22 cellular contexts compared by ENCODE assay signal in genomic region chr4:142085631-142086292, GRCh38.
DNase-seq lines count a peak whose midpoint lies in the region; ATAC-seq and TF ChIP-seq lines count a peak whose summit lies in the region.
"Had no signal": no experiment of that assay in that cellular context is flagged by ENCODE, and none has a peak within 500 bp of the region (broad histone marks: within the 10 kb centered on the region; RNA-seq: fewer than 3 reads in every experiment).

No MANE protein-coding gene starts in this region.

- peak overlapping the region; percentile 13 for H3K27ac Mint-ChIP-seq in activated T-cell treated with anti-CD3 and anti-CD28 coated beads, Interleukin-2, amount 50 U/mL, for 24 hours
- peak overlapping the region; percentile 39 for H3K27ac Mint-ChIP-seq in CD4-positive, alpha-beta T cell
- H3K27ac Mint-ChIP-seq in mesothelial cell of epicardium, result peak overlapping the region; percentile 23

- CTCF ChIA-PET in CD4-positive, alpha-beta T cell (lab: Charles Lee), result no interaction called here
- CTCF ChIA-PET in SK-N-SH (lab: Yijun Ruan, JAX), result interaction anchor here (0.9 to 1.0 kb wide), 2 partner anchors 23 to 41 kb away, joined by 3 read pairs; no protein-coding TSS in a partner anchor

- no peaks in the 10 kb centered on the region for H3K36me3 ChIP-seq in SK-N-SH (replicated peaks in 1 of 2; ENCODE audit: control insufficient read depth in 1 of 2, insufficient read depth in 2 of 2, low read length in 1 of 2)

- no peaks in the 10 kb centered on the region for H3K9me2 ChIP-seq in SK-N-SH

- H3K4me1 ChIP-seq in SK-N-SH (ENCODE audit: control insufficient read depth in 1 of 2, insufficient read depth in 2 of 2, low read depth in 1 of 2, low read length in 1 of 2), result peaks cover 0 to 18% of the 10 kb centered on the region in 2 experiments; a peak in 2 of 4 replicates

- TF ChIP-seq CTCF in CD4-positive, alpha-beta T cell (IDR thresholded peaks at IDR 0.05), result no peak
- TF ChIP-seq CTCF in SK-N-SH (IDR thresholded peaks at IDR 0.05) (no peak), mesothelial cell of epicardium (IDR thresholded peaks at IDR 0.05; ENCODE audit: unreplicated experiment) (no peak)

- H3K36me3 Mint-ChIP-seq in activated T-cell treated with anti-CD3 and anti-CD28 coated beads, Interleukin-2, amount 50 U/mL, for 24 hours (ENCODE audit: low read depth), result peaks cover 81% of the 10 kb centered on the region
- peaks cover 80% of the 10 kb centered on the region for H3K36me3 Mint-ChIP-seq in CD4-positive, alpha-beta T cell (ENCODE audit: low read depth)
- H3K36me3 Mint-ChIP-seq in mesothelial cell of epicardium, result peaks cover 3% of the 10 kb centered on the region

- H3K4me3 ChIP-seq in SK-N-SH (ENCODE audit: low read depth in 2 of 2, low read length in 1 of 2), result no peak overlapping the region
- H3K4me3 ChIP-seq: A549, SK-N-MC had no signal

- POLR2A ChIA-PET in CD4-positive, alpha-beta T cell (lab: Charles Lee), result interaction anchor here (0.6 kb wide), 1 partner anchor 1637 kb away, joined by 3 read pairs; no protein-coding TSS in a partner anchor
- POLR2A ChIA-PET in SK-N-SH (lab: Yijun Ruan, JAX), result no interaction called here

- peak; percentile 50 to 73; a peak in 3 of 4 replicates for TF ChIP-seq EP300 in SK-N-SH (IDR thresholded peaks at IDR 0.05; ENCODE audit: borderline replicate concordance in 1 of 2, low read depth in 1 of 2, low read length in 1 of 2)

- H3K9me3 Mint-ChIP-seq in activated T-cell treated with anti-CD3 and anti-CD28 coated beads, Interleukin-2, amount 50 U/mL, for 24 hours, result no peaks in the 10 kb centered on the region
- no peaks in the 10 kb centered on the region for H3K9me3 Mint-ChIP-seq in CD4-positive, alpha-beta T cell
- H3K9me3 Mint-ChIP-seq in mesothelial cell of epicardium, result no peaks in the 10 kb centered on the region
- H3K9me3 Mint-ChIP-seq: CD8-positive, alpha-beta memory T cell had no signal

- H3K4me3 Mint-ChIP-seq in activated T-cell treated with anti-CD3 and anti-CD28 coated beads, Interleukin-2, amount 50 U/mL, for 24 hours, result no peak overlapping the region
- H3K4me3 Mint-ChIP-seq in CD4-positive, alpha-beta T cell, result no peak overlapping the region
- H3K4me3 Mint-ChIP-seq in mesothelial cell of epicardium, result no peak overlapping the region
- H3K4me3 Mint-ChIP-seq: CD8-positive, alpha-beta memory T cell had no signal

- no peaks in the 10 kb centered on the region for H3K9me3 ChIP-seq in CD4-positive, alpha-beta T cell (ENCODE audit: control insufficient read depth, low read length)
- H3K9me3 ChIP-seq in SK-N-SH, result no peaks in the 10 kb centered on the region
- H3K9me3 ChIP-seq: A549 had no signal

- no peak overlapping the region for H3K9ac ChIP-seq in SK-N-SH

- H3K27me3 ChIP-seq in CD4-positive, alpha-beta T cell (ENCODE audit: control insufficient read depth, insufficient read depth, low read length), result no peaks in the 10 kb centered on the region
- H3K27me3 ChIP-seq in SK-N-SH (ENCODE audit: insufficient read depth), result no peaks in the 10 kb centered on the region

- peaks cover 9% of the 10 kb centered on the region for H3F3A ChIP-seq in SK-N-SH (replicated peaks; ENCODE audit: insufficient read depth)

- H3K4me1 Mint-ChIP-seq in activated T-cell treated with anti-CD3 and anti-CD28 coated beads, Interleukin-2, amount 50 U/mL, for 24 hours (ENCODE audit: low read depth), result peaks cover 1% of the 10 kb centered on the region
- H3K4me1 Mint-ChIP-seq in CD4-positive, alpha-beta T cell (ENCODE audit: low read depth), result peaks cover 6% of the 10 kb centered on the region
- H3K4me1 Mint-ChIP-seq in mesothelial cell of epicardium, result peaks cover 58% of the 10 kb centered on the region

- no peak for DNase-seq in activated T-cell treated with anti-CD3 and anti-CD28 coated beads, Interleukin-2, amount 50 U/mL, for 24 hours
- no peak for DNase-seq in activated T-cell treated with anti-CD3 and anti-CD28 coated beads, Interleukin-2, amount 50 U/mL, for 1 hour
- DNase-seq in CD4-positive, alpha-beta T cell, result no peak
- DNase-seq in SK-N-SH (no peak), mesothelial cell of epicardium (ENCODE audit: low spot score in 2 of 2, unreplicated experiment in 2 of 2) (no peak), NCI-H524 treated with DMSO at 0.1 percent for 48 hours (lab: John Stamatoyannopoulos, UW) (no peak), NCI-H1048 (lab: John Stamatoyannopoulos, UW) (no peak)
- DNase-seq: AML-193; C1 segment of cervical spinal cord; CD8-positive, alpha-beta memory T cell; DMS79 treated with DMSO at 0.1 percent for 48 hours; GF-D8; NCI-H1092 treated with DMSO at 0.1 percent for 48 hours; NCI-H1436; NCI-H187; NCI-H2171 treated with DMSO at 0.1 percent for 48 hours; NCI-H345; SIG-M5 had no signal

- intact Hi-C loops in CD4-positive, alpha-beta T cell (cut with DNase I, micrococcal nuclease), result no loop called here

- H3K79me2 ChIP-seq in SK-N-SH (ENCODE audit: insufficient read depth), result no peaks in the 10 kb centered on the region

- no peaks in the 10 kb centered on the region for H3K27me3 Mint-ChIP-seq in activated T-cell treated with anti-CD3 and anti-CD28 coated beads, Interleukin-2, amount 50 U/mL, for 24 hours
- no peaks in the 10 kb centered on the region for H3K27me3 Mint-ChIP-seq in CD4-positive, alpha-beta T cell
- H3K27me3 Mint-ChIP-seq in mesothelial cell of epicardium (ENCODE audit: low read depth), result no peaks in the 10 kb centered on the region
- H3K27me3 Mint-ChIP-seq: CD8-positive, alpha-beta memory T cell had no signal

- WGBS in SK-N-SH (ENCODE audit: low lambda C conversion rate), result 84% methylated on average over 4 of the region's 4 CpGs

- no peak overlapping the region for H3K27ac ChIP-seq in CD4-positive, alpha-beta T cell (ENCODE audit: low read depth, low read length)
- peak overlapping the region in 1 of 2 experiments; percentile 71; a peak in 2 of 4 replicates for H3K27ac ChIP-seq in SK-N-SH (ENCODE audit: low read depth in 2 of 2, low read length in 1 of 2)
- H3K27ac ChIP-seq: HL-60, SK-N-MC had no signal

- no peaks in the 10 kb centered on the region for H4K20me1 ChIP-seq in SK-N-SH (ENCODE audit: insufficient read depth)

- H2AFZ ChIP-seq in SK-N-SH (ENCODE audit: low read depth), result no peak overlapping the region

- no peak overlapping the region for H3K4me2 ChIP-seq in SK-N-SH
- H3K4me2 ChIP-seq: A549 had no signal

- no peak for ATAC-seq in CD4-positive, alpha-beta T cell (ENCODE audit: poor library complexity)
- ATAC-seq: A549, HCT116 had no signal

- no peak for TF ChIP-seq RAD21 in SK-N-SH (IDR thresholded peaks at IDR 0.05; ENCODE audit: low read length)

TF ChIP-seq in SK-N-SH, 30 proteins besides CTCF, POLR2A, EP300 and RAD21:
- TF ChIP-seq YY1 (IDR thresholded peaks at IDR 0.05; ENCODE audit: low read depth), result no peak
- peak; percentile 75 for TF ChIP-seq GATA2 (CRISPR knock-in tag; IDR thresholded peaks at IDR 0.05)
- TF ChIP-seq SIN3A (IDR thresholded peaks at IDR 0.05; ENCODE audit: borderline replicate concordance, low read depth, low read length), result no peak
- TF ChIP-seq NFIC (IDR thresholded peaks at IDR 0.05; ENCODE audit: borderline replicate concordance), result peak; percentile 25; the same call in 1 of the 2 replicates
- peak; percentile 92 for TF ChIP-seq PBX3 (IDR thresholded peaks at IDR 0.05)
- TF ChIP-seq, protein P1, sequence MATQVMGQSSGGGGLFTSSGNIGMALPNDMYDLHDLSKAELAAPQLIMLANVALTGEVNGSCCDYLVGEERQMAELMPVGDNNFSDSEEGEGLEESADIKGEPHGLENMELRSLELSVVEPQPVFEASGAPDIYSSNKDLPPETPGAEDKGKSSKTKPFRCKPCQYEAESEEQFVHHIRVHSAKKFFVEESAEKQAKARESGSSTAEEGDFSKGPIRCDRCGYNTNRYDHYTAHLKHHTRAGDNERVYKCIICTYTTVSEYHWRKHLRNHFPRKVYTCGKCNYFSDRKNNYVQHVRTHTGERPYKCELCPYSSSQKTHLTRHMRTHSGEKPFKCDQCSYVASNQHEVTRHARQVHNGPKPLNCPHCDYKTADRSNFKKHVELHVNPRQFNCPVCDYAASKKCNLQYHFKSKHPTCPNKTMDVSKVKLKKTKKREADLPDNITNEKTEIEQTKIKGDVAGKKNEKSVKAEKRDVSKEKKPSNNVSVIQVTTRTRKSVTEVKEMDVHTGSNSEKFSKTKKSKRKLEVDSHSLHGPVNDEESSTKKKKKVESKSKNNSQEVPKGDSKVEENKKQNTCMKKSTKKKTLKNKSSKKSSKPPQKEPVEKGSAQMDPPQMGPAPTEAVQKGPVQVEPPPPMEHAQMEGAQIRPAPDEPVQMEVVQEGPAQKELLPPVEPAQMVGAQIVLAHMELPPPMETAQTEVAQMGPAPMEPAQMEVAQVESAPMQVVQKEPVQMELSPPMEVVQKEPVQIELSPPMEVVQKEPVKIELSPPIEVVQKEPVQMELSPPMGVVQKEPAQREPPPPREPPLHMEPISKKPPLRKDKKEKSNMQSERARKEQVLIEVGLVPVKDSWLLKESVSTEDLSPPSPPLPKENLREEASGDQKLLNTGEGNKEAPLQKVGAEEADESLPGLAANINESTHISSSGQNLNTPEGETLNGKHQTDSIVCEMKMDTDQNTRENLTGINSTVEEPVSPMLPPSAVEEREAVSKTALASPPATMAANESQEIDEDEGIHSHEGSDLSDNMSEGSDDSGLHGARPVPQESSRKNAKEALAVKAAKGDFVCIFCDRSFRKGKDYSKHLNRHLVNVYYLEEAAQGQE (IDR thresholded peaks at IDR 0.05; ENCODE audit: low read depth, low read length), result no peak
- TF ChIP-seq SMC3 (IDR thresholded peaks at IDR 0.05; ENCODE audit: low read depth, low read length), result no peak
- peak; percentile 38; the same call in 1 of the 2 replicates for TF ChIP-seq JUND (IDR thresholded peaks at IDR 0.05)
- TF ChIP-seq TEAD4 (IDR thresholded peaks at IDR 0.05; ENCODE audit: borderline replicate concordance, insufficient read depth), result 0 out of 2 replicates have a peak, but pooled peaks have one; percentile 21
- TF ChIP-seq TCF12 (IDR thresholded peaks at IDR 0.05), result peak; percentile 68
